Comparison of ENCODE assay signal across 24 cellular contexts in the genomic region with DNA sequence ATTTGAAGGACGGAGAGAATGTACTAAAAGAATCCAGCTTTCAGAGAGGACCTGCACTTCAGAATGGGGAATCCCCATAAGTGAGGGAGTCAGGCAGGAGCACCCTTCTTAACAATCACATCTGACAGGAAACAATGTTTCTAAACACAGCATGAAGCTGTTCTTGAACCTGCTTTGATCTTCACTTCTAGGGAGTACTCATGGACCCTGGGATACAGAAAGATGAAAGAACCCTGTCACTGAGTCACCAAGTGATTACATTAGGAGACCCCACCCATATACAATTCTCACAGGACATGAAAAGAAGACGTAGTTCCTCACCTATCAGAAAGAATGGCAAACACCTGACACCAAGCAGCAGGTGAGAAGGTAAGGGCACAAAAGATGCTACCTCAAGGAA.
"Had no signal": no experiment of that assay in that cellular context is flagged by ENCODE, and none has a peak within 500 bp of the region (broad histone marks: within the 10 kb centered on the region; RNA-seq: fewer than 3 reads in every experiment).

No MANE protein-coding gene starts in this region.

- H3K9me3 Mint-ChIP-seq: dendritic cell treated with granulocyte-macrophage colony-stimulating factor and Interleukin-4, amounts not matched to agents 40 ng/mL and 50 ng/mL, for 4 days; effector memory CD8-positive, alpha-beta T cell; endodermal cell had no signal

- H3K9me3 ChIP-seq: colonic mucosa, esophagus squamous epithelium, gastrocnemius medialis, left lung, lower lobe of right lung, mucosa of descending colon had no signal

- H3K4me3 Mint-ChIP-seq: dendritic cell treated with granulocyte-macrophage colony-stimulating factor and Interleukin-4, amounts not matched to agents 40 ng/mL and 50 ng/mL, for 4 days; effector memory CD8-positive, alpha-beta T cell; endodermal cell; mesothelial cell of epicardium; naive B cell had no signal

- H3K4me1 ChIP-seq: colonic mucosa, esophagus squamous epithelium, gastrocnemius medialis, heart right ventricle, left lung, lower lobe of right lung had no signal

- H3K4me1 Mint-ChIP-seq: endodermal cell, mesothelial cell of epicardium, naive B cell had no signal

- H3K27me3 Mint-ChIP-seq: dendritic cell treated with granulocyte-macrophage colony-stimulating factor and Interleukin-4, amounts not matched to agents 40 ng/mL and 50 ng/mL, for 4 days; effector memory CD8-positive, alpha-beta T cell; naive B cell had no signal

- H3K27ac Mint-ChIP-seq: dendritic cell treated with granulocyte-macrophage colony-stimulating factor and Interleukin-4, amounts not matched to agents 40 ng/mL and 50 ng/mL, for 4 days; effector memory CD8-positive, alpha-beta T cell; endodermal cell; mesothelial cell of epicardium; naive B cell had no signal

- H3K4me3 ChIP-seq: colonic mucosa, esophagus squamous epithelium, gastrocnemius medialis, heart right ventricle, left lung, lower lobe of right lung, mucosa of descending colon had no signal

- ATAC-seq: effector memory CD8-positive, alpha-beta T cell; esophagus mucosa; gastrocnemius medialis; heart right ventricle; left cardiac atrium; left lung; left ventricle myocardium superior; lower lobe of right lung; mucosa of descending colon had no signal

- H3K36me3 ChIP-seq: colonic mucosa, esophagus squamous epithelium, gastrocnemius medialis, heart right ventricle, left lung, lower lobe of right lung had no signal

- H3K27ac ChIP-seq: colonic mucosa, epithelial cell of prostate, esophagus squamous epithelium, gastrocnemius medialis, heart right ventricle, left lung, lower lobe of right lung had no signal

- H3K36me3 Mint-ChIP-seq: mesothelial cell of epicardium had no signal

- H3K27me3 ChIP-seq: colonic mucosa, esophagus squamous epithelium, gastrocnemius medialis, heart right ventricle, left lung had no signal

- DNase-seq: colonic mucosa; cortex of kidney; effector CD8-positive, alpha-beta T cell; effector memory CD8-positive, alpha-beta T cell; endodermal cell; erythroblast; esophagus squamous epithelium; foreskin fibroblast; foreskin melanocyte; gastrocnemius medialis; glutamatergic neuron; head of caudate nucleus; heart right ventricle; hippocampal formation; left cardiac atrium; left lung; left ventricle myocardium superior; lower lobe of right lung; mucosa of descending colon; naive B cell had no signal
